In the genomic region with DNA sequence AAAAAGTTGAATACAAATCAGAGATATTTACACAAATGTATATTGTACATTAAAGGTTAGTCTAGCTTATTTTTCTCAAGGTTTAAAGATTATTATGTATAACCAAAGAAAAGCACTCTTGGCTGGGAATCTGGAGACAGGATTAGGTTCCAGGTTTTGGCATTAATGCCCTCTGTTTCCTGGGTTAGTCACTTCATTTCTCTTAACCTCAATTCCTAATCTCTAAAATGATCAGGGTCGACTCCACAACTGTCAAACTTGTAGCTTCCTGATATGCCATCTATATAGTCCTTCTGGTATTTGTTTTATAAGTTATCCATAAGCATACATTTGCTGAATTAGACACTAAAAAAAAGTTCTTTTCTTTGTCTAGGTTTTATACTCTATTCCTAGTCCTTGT, we compare ENCODE assay signal across 2 cellular contexts.
TF ChIP-seq lines count a peak whose summit lies in the region.

No MANE protein-coding gene starts in this region.

TF ChIP-seq in GM23338, 12 proteins besides CTCF, POLR2A, EP300 and RAD21 (continues in another document):
- TF ChIP-seq, protein P1, sequence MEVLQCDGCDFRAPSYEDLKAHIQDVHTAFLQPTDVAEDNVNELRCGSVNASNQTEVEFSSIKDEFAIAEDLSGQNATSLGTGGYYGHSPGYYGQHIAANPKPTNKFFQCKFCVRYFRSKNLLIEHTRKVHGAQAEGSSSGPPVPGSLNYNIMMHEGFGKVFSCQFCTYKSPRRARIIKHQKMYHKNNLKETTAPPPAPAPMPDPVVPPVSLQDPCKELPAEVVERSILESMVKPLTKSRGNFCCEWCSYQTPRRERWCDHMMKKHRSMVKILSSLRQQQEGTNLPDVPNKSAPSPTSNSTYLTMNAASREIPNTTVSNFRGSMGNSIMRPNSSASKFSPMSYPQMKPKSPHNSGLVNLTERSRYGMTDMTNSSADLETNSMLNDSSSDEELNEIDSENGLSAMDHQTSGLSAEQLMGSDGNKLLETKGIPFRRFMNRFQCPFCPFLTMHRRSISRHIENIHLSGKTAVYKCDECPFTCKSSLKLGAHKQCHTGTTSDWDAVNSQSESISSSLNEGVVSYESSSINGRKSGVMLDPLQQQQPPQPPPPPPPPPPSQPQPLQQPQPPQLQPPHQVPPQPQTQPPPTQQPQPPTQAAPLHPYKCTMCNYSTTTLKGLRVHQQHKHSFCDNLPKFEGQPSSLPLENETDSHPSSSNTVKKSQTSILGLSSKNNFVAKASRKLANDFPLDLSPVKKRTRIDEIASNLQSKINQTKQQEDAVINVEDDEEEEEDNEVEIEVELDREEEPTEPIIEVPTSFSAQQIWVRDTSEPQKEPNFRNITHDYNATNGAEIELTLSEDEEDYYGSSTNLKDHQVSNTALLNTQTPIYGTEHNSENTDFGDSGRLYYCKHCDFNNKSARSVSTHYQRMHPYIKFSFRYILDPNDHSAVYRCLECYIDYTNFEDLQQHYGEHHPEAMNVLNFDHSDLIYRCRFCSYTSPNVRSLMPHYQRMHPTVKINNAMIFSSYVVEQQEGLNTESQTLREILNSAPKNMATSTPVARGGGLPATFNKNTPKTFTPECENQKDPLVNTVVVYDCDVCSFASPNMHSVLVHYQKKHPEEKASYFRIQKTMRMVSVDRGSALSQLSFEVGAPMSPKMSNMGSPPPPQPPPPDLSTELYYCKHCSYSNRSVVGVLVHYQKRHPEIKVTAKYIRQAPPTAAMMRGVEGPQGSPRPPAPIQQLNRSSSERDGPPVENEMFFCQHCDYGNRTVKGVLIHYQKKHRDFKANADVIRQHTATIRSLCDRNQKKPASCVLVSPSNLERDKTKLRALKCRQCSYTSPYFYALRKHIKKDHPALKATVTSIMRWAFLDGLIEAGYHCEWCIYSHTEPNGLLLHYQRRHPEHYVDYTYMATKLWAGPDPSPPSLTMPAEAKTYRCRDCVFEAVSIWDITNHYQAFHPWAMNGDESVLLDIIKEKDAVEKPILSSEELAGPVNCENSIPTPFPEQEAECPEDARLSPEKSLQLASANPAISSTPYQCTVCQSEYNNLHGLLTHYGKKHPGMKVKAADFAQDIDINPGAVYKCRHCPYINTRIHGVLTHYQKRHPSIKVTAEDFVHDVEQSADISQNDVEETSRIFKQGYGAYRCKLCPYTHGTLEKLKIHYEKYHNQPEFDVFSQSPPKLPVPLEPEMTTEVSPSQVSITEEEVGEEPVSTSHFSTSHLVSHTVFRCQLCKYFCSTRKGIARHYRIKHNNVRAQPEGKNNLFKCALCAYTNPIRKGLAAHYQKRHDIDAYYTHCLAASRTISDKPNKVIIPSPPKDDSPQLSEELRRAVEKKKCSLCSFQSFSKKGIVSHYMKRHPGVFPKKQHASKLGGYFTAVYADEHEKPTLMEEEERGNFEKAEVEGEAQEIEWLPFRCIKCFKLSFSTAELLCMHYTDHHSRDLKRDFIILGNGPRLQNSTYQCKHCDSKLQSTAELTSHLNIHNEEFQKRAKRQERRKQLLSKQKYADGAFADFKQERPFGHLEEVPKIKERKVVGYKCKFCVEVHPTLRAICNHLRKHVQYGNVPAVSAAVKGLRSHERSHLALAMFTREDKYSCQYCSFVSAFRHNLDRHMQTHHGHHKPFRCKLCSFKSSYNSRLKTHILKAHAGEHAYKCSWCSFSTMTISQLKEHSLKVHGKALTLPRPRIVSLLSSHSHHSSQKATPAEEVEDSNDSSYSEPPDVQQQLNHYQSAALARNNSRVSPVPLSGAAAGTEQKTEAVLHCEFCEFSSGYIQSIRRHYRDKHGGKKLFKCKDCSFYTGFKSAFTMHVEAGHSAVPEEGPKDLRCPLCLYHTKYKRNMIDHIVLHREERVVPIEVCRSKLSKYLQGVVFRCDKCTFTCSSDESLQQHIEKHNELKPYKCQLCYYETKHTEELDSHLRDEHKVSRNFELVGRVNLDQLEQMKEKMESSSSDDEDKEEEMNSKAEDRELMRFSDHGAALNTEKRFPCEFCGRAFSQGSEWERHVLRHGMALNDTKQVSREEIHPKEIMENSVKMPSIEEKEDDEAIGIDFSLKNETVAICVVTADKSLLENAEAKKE (CRISPR knock-in tag; IDR thresholded peaks at IDR 0.05) = no peak
- TF ChIP-seq JUNB (IDR thresholded peaks at IDR 0.05; ENCODE audit: unreplicated experiment) (no peak), NANOG (IDR thresholded peaks at IDR 0.05; ENCODE audit: borderline replicate concordance) (no peak), POLR2AphosphoS5 (IDR thresholded peaks at IDR 0.05; ENCODE audit: low read depth) (no peak), STAT1 (IDR thresholded peaks at IDR 0.05; ENCODE audit: unreplicated experiment) (no peak), CREB1 (CRISPR knock-in tag; IDR thresholded peaks at IDR 0.05; ENCODE audit: low read depth) (no peak), EZH2 (IDR thresholded peaks at IDR 0.05; ENCODE audit: low read depth, unreplicated experiment) (no peak), ZNF331 (CRISPR knock-in tag; IDR thresholded peaks at IDR 0.05; ENCODE audit: low read depth) (no peak)
- TF ChIP-seq, protein P2, sequence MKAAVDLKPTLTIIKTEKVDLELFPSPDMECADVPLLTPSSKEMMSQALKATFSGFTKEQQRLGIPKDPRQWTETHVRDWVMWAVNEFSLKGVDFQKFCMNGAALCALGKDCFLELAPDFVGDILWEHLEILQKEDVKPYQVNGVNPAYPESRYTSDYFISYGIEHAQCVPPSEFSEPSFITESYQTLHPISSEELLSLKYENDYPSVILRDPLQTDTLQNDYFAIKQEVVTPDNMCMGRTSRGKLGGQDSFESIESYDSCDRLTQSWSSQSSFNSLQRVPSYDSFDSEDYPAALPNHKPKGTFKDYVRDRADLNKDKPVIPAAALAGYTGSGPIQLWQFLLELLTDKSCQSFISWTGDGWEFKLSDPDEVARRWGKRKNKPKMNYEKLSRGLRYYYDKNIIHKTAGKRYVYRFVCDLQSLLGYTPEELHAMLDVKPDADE (IDR thresholded peaks at IDR 0.05) = no peak
- TF ChIP-seq, protein P3, sequence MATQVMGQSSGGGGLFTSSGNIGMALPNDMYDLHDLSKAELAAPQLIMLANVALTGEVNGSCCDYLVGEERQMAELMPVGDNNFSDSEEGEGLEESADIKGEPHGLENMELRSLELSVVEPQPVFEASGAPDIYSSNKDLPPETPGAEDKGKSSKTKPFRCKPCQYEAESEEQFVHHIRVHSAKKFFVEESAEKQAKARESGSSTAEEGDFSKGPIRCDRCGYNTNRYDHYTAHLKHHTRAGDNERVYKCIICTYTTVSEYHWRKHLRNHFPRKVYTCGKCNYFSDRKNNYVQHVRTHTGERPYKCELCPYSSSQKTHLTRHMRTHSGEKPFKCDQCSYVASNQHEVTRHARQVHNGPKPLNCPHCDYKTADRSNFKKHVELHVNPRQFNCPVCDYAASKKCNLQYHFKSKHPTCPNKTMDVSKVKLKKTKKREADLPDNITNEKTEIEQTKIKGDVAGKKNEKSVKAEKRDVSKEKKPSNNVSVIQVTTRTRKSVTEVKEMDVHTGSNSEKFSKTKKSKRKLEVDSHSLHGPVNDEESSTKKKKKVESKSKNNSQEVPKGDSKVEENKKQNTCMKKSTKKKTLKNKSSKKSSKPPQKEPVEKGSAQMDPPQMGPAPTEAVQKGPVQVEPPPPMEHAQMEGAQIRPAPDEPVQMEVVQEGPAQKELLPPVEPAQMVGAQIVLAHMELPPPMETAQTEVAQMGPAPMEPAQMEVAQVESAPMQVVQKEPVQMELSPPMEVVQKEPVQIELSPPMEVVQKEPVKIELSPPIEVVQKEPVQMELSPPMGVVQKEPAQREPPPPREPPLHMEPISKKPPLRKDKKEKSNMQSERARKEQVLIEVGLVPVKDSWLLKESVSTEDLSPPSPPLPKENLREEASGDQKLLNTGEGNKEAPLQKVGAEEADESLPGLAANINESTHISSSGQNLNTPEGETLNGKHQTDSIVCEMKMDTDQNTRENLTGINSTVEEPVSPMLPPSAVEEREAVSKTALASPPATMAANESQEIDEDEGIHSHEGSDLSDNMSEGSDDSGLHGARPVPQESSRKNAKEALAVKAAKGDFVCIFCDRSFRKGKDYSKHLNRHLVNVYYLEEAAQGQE (IDR thresholded peaks at IDR 0.05; ENCODE audit: unreplicated experiment) = no peak

TF ChIP-seq in HepG2, 621 proteins besides CTCF, POLR2A, EP300 and RAD21:
- TF ChIP-seq GFI1 (CRISPR knock-in tag; IDR thresholded peaks at IDR 0.05; ENCODE audit: borderline replicate concordance) = 0 out of 2 replicates have a peak, but pooled peaks have one; percentile 30
- no peak for TF ChIP-seq ZNF510 (CRISPR knock-in tag; IDR thresholded peaks at IDR 0.05; ENCODE audit: low read depth)
- TF ChIP-seq GATAD2A (CRISPR knock-in tag; IDR thresholded peaks at IDR 0.05) = 0 out of 2 replicates have a peak, but pooled peaks have one; percentile 0
